Comparison of ENCODE assay signal across 1 cellular context in the genomic region with DNA sequence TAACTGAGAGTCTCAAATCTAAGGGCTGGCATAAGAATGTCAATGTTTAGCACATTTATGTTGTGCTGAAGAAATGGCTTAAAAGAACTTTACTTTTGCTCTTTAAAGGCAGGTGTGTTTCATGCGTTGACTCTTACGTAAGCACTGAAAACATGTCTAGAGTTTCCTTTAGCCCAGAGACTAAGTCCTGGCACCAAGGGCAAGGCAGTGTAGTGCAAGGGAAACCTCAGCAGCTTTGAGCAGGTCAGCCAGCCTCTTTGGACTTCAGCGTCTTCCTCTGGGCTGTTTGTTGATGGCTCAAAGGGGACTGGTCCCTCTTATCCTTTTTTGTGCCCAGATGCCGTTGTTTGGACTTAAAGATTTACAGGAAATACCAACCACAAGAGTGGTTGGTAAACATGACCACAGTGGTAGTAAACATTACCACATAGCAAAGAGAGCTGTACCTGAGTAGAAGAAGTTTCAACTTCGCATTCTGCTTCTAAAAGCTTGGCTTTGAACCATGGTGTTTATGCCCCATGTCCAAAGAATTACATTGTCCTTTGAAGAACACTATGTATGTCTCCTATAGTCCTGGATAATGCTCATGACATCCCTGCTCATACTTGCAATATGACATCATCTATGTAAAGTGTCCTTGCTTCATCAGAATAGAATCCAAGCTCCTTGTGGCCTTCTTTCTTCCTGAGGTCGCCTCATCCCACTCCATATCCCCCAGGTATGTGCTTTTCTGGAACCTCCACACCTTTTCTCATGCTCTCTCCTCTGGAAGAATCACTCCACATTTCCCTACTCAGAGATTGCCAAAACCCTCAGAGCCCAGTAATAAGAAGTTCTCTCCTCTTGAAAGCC.
A peak's percentile ranks its signal among the peaks of the same experiment; 100 is the strongest.
TF ChIP-seq lines count a peak whose summit lies in the region.

No MANE protein-coding gene starts in this region.

TF ChIP-seq in IMR-90, 13 proteins besides CTCF, POLR2A, EP300 and RAD21:
- TF ChIP-seq, protein P1, sequence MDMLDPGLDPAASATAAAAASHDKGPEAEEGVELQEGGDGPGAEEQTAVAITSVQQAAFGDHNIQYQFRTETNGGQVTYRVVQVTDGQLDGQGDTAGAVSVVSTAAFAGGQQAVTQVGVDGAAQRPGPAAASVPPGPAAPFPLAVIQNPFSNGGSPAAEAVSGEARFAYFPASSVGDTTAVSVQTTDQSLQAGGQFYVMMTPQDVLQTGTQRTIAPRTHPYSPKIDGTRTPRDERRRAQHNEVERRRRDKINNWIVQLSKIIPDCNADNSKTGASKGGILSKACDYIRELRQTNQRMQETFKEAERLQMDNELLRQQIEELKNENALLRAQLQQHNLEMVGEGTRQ (IDR thresholded peaks at IDR 0.05; ENCODE audit: low read depth, low read length), result no peak
- TF ChIP-seq MXI1 (IDR thresholded peaks at IDR 0.05; ENCODE audit: borderline replicate concordance, low read depth, low read length) (no peak), MAZ (IDR thresholded peaks at IDR 0.05; ENCODE audit: borderline replicate concordance, low read depth, low read length) (no peak), CEBPB (IDR thresholded peaks at IDR 0.05; ENCODE audit: low read depth, low read length) (peak; percentile 2; the same call in 1 of the 2 replicates)
